ENCODE assay signal across 15 cellular contexts in the genomic region with DNA sequence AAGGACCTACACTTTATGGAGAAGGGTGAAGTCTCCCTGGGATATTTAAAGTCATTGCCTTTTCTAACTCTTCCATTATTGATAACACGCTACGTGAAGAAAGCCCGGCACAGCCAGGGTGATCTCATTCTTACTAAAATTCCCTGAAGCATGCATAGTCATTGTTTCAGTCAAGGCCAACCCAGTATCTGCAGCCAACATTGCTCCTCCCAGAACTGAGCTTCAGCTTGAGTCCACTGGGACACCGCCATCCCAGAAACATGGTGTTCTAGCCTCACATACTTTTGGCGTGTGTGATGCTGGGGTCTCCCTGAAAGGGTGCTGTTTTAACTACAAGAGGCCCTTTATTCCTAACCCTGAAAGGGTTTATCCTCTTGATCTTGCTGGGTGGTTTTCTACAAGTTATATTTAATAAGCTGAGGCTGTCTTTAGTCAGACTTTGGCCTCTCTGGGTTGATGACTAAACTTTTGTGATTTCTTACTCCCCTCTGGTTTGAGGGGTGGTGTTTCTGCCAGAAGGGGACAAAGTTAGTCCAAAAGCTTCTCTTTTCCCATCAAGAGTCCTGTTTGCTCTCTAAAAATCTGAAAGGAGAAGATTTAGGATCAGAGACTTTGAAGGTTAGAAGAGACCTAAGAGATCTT. TPM values are rescaled to one million over a fixed set of nuclear protein-coding genes. Genes with fewer than 3 reads are reported as not detected.
DNase-seq lines count a peak whose midpoint lies in the region; ATAC-seq, FAIRE-seq and TF ChIP-seq lines count a peak whose summit lies in the region.
"Had no signal": no experiment of that assay in that cellular context is flagged by ENCODE, and none has a peak within 500 bp of the region (broad histone marks: within the 10 kb centered on the region; RNA-seq: fewer than 3 reads in every experiment).

No MANE protein-coding gene starts in this region.

- H3K4me1 Mint-ChIP-seq in activated CD8-positive, alpha-beta T cell treated with anti-CD3 and anti-CD28 coated beads for 36 hours (ENCODE audit: low read depth): no peaks in the 10 kb centered on the region
- no peaks in the 10 kb centered on the region for H3K4me1 Mint-ChIP-seq in activated CD4-positive, alpha-beta memory T cell treated with anti-CD3 and anti-CD28 coated beads for 36 hours (ENCODE audit: low read depth)

- no peaks in the 10 kb centered on the region for H3K9me3 ChIP-seq in left lung
- H3K9me3 ChIP-seq in tibial artery: no peaks in the 10 kb centered on the region
- H3K9me3 ChIP-seq: upper lobe of left lung had no signal

- H3K36me3 Mint-ChIP-seq in activated CD8-positive, alpha-beta T cell treated with anti-CD3 and anti-CD28 coated beads for 36 hours (ENCODE audit: low read depth): no peaks in the 10 kb centered on the region
- H3K36me3 Mint-ChIP-seq in activated CD4-positive, alpha-beta memory T cell treated with anti-CD3 and anti-CD28 coated beads for 36 hours: no peaks in the 10 kb centered on the region

- H3K9me3 Mint-ChIP-seq in activated CD8-positive, alpha-beta T cell treated with anti-CD3 and anti-CD28 coated beads for 36 hours: no peaks in the 10 kb centered on the region
- H3K9me3 Mint-ChIP-seq in activated CD4-positive, alpha-beta memory T cell treated with anti-CD3 and anti-CD28 coated beads for 36 hours: no peaks in the 10 kb centered on the region

- no peak for FAIRE-seq in GM12891 (lab: Jason Lieb, UNC)
- FAIRE-seq: islet of Langerhans, RCC 7860 had no signal

- DNase-seq in NCI-H226: peak; percentile 52
- DNase-seq in dedifferentiated amniotic fluid mesenchymal stem cell (ENCODE audit: extremely low spot score): peak; percentile 88
- DNase-seq in left lung: peak in 1 of 2 donors; percentile 32
- peak; percentile 70 to 78 for DNase-seq in tibial artery
- DNase-seq in activated CD8-positive, alpha-beta T cell treated with anti-CD3 and anti-CD28 coated beads for 36 hours: no peak
- DNase-seq in GM12891 (ENCODE audit: insufficient read length, low spot score): no peak
- DNase-seq in activated CD4-positive, alpha-beta memory T cell treated with anti-CD3 and anti-CD28 coated beads for 36 hours: no peak
- DNase-seq: H7, NCI-H345, nucleus accumbens, upper lobe of left lung, WERI-Rb-1 had no signal

- intact Hi-C loops in left lung (cut with DNase I) (no loop called here), tibial artery (cut with DNase I; ENCODE audit: low total_unique reads) (no loop called here)
- intact Hi-C loops in activated CD8-positive, alpha-beta T cell treated with anti-CD3 and anti-CD28 coated beads for 36 hours (cut with micrococcal nuclease): no loop called here
- intact Hi-C loops in activated CD4-positive, alpha-beta memory T cell treated with anti-CD3 and anti-CD28 coated beads for 36 hours (cut with micrococcal nuclease): no loop called here

- no peak for TF ChIP-seq POLR2A in GM12891 (IDR thresholded peaks at IDR 0.05; ENCODE audit: low read depth, low read length)

- peak; percentile 52 for ATAC-seq in left lung
- ATAC-seq in activated CD8-positive, alpha-beta T cell treated with anti-CD3 and anti-CD28 coated beads for 36 hours: no peak
- ATAC-seq in HG02938 (IDR thresholded peaks at IDR 0.05; ENCODE audit: unreplicated experiment): no peak

- no peaks in the 10 kb centered on the region for H3K4me1 ChIP-seq in left lung
- no peaks in the 10 kb centered on the region for H3K4me1 ChIP-seq in tibial artery
- H3K4me1 ChIP-seq: upper lobe of left lung had no signal

- H3K4me3 Mint-ChIP-seq in activated CD8-positive, alpha-beta T cell treated with anti-CD3 and anti-CD28 coated beads for 36 hours: no peak overlapping the region
- H3K4me3 Mint-ChIP-seq in activated CD4-positive, alpha-beta memory T cell treated with anti-CD3 and anti-CD28 coated beads for 36 hours: no peak overlapping the region

- H3K27ac ChIP-seq in left lung (no peak overlapping the region), tibial artery (peak overlapping the region; percentile 41 to 43)
- H3K27ac ChIP-seq: upper lobe of left lung, WERI-Rb-1 had no signal

- H3K4me3 ChIP-seq in left lung (no peak overlapping the region), tibial artery (no peak overlapping the region)
- H3K4me3 ChIP-seq: upper lobe of left lung had no signal

- no peaks in the 10 kb centered on the region for H3K36me3 ChIP-seq in left lung
- H3K36me3 ChIP-seq in tibial artery: no peaks in the 10 kb centered on the region
- H3K36me3 ChIP-seq: upper lobe of left lung, WERI-Rb-1 had no signal

- TF ChIP-seq CTCF in left lung (IDR thresholded peaks at IDR 0.05) (no peak), tibial artery (IDR thresholded peaks at IDR 0.05) (no peak)
- TF ChIP-seq CTCF in activated CD8-positive, alpha-beta T cell treated with anti-CD3 and anti-CD28 coated beads for 36 hours (IDR thresholded peaks at IDR 0.05): no peak

- H3K27ac Mint-ChIP-seq in activated CD8-positive, alpha-beta T cell treated with anti-CD3 and anti-CD28 coated beads for 36 hours: no peak overlapping the region
- no peak overlapping the region for H3K27ac Mint-ChIP-seq in activated CD4-positive, alpha-beta memory T cell treated with anti-CD3 and anti-CD28 coated beads for 36 hours

- CTCF ChIA-PET in activated CD8-positive, alpha-beta T cell treated with anti-CD3 and anti-CD28 coated beads for 36 hours (lab: Charles Lee): no interaction called here
- CTCF ChIA-PET in activated CD4-positive, alpha-beta memory T cell treated with anti-CD3 and anti-CD28 coated beads for 36 hours (lab: Charles Lee): no interaction called here

- H3K27me3 ChIP-seq in left lung (no peaks in the 10 kb centered on the region), tibial artery (no peaks in the 10 kb centered on the region)
- H3K27me3 ChIP-seq: upper lobe of left lung had no signal

- H3K27me3 Mint-ChIP-seq in activated CD8-positive, alpha-beta T cell treated with anti-CD3 and anti-CD28 coated beads for 36 hours: peaks cover 3% of the 10 kb centered on the region
- H3K27me3 Mint-ChIP-seq in activated CD4-positive, alpha-beta memory T cell treated with anti-CD3 and anti-CD28 coated beads for 36 hours: no peaks in the 10 kb centered on the region

- POLR2A ChIA-PET in activated CD8-positive, alpha-beta T cell treated with anti-CD3 and anti-CD28 coated beads for 36 hours (lab: Charles Lee): no interaction called here
- POLR2A ChIA-PET in activated CD4-positive, alpha-beta memory T cell treated with anti-CD3 and anti-CD28 coated beads for 36 hours (lab: Charles Lee): no interaction called here

TF ChIP-seq in GM12891, 5 proteins besides CTCF, POLR2A, EP300 and RAD21:
- TF ChIP-seq PAX5 (IDR thresholded peaks at IDR 0.05; ENCODE audit: insufficient read depth, low read length, severe bottlenecking): no peak
- TF ChIP-seq POU2F2 (IDR thresholded peaks at IDR 0.05; ENCODE audit: low read depth, low read length): no peak
- no peak for TF ChIP-seq SPI1 (IDR thresholded peaks at IDR 0.05; ENCODE audit: low read depth, low read length)
- TF ChIP-seq POLR2AphosphoS5 (IDR thresholded peaks at IDR 0.05; ENCODE audit: low read depth, low read length): no peak
- no peak for TF ChIP-seq TAF1 (IDR thresholded peaks at IDR 0.05; ENCODE audit: low read depth, low read length)

RNA-seq across cellular contexts. Expression of a gene that starts 26.0 kb away (rescaled TPM):
- total RNA-seq in left lung: 100 to 1,000 TPM in 1 of 2 donors, 10 to 100 TPM in 1; 91.5 to 144 TPM
- total RNA-seq in activated CD8-positive, alpha-beta T cell treated with anti-CD3 and anti-CD28 coated beads for 36 hours: under 1 TPM; 0.38 to 0.49 TPM
- polyA plus RNA-seq in GM12891 (2012; ENCODE audit: low read depth, missing spikeins): 5.1 TPM
- under 1 TPM; 0.34 to 0.52 TPM for total RNA-seq in activated CD4-positive, alpha-beta memory T cell treated with anti-CD3 and anti-CD28 coated beads for 36 hours

Comparison
In these comparisons a context has a peak if more than half of its experiments do, and no peak if none do; other contexts are left out.
1. DNase-seq: peak in NCI-H226 (single experiment), dedifferentiated amniotic fluid mesenchymal stem cell (single experiment) and tibial artery (2 of 2); none in activated CD8-positive, alpha-beta T cell treated with anti-CD3 and anti-CD28 coated beads for 36 hours (single experiment), GM12891 (single experiment) and activated CD4-positive, alpha-beta memory T cell treated with anti-CD3 and anti-CD28 coated beads for 36 hours (single experiment).
2. H3K27ac ChIP-seq: peak in tibial artery (2 of 2); none in left lung (0 of 2).
3. RNA of a gene that starts 26.0 kb away (total RNA-seq): 91.5 to 144 TPM in left lung; 0.34 to 0.52 TPM in activated CD4-positive, alpha-beta memory T cell treated with anti-CD3 and anti-CD28 coated beads for 36 hours and 0.38 to 0.49 TPM in activated CD8-positive, alpha-beta T cell treated with anti-CD3 and anti-CD28 coated beads for 36 hours; every median in the first group is over 10 times any median in the second.